Comparison of ENCODE assay signal across 8 cellular contexts in genomic region chr1:145065195-145065826, GRCh38. TPM values are rescaled to one million over a fixed set of nuclear protein-coding genes. Genes with fewer than 3 reads are reported as not detected.
DNase-seq lines count a peak whose midpoint lies in the region; ATAC-seq lines count a peak whose summit lies in the region.
"Not testable (repeated sequence)": the region's sequence is repeated elsewhere in the genome, so short reads cannot be mapped to it uniquely, and the experiment has no call there.
"Had no signal": no experiment of that assay in that cellular context is flagged by ENCODE, and none has a peak within 500 bp of the region (broad histone marks: within the 10 kb centered on the region; RNA-seq: fewer than 3 reads in every experiment).

No MANE protein-coding gene starts in this region.

- H3K4me1 Mint-ChIP-seq in central memory CD8-positive, alpha-beta T cell; naive thymus-derived CD8-positive, alpha-beta T cell: not testable (repeated sequence)

- H3K36me3 Mint-ChIP-seq in central memory CD8-positive, alpha-beta T cell (ENCODE audit: insufficient read depth); naive thymus-derived CD8-positive, alpha-beta T cell: not testable (repeated sequence)

- DNase-seq in central memory CD8-positive, alpha-beta T cell (ENCODE audit: low spot score in 2 of 2); naive thymus-derived CD8-positive, alpha-beta T cell: not testable (repeated sequence)
- DNase-seq in islet precursor cell = peak; percentile 9

- not testable (repeated sequence) for H3K9me3 Mint-ChIP-seq in central memory CD8-positive, alpha-beta T cell; naive thymus-derived CD8-positive, alpha-beta T cell

- ATAC-seq in GM19351 (IDR thresholded peaks at IDR 0.05; ENCODE audit: unreplicated experiment) = peak; percentile 69
- ATAC-seq in HG02642 (IDR thresholded peaks at IDR 0.05; ENCODE audit: poor library complexity, unreplicated experiment) = peak; percentile 69
- ATAC-seq in HG03354 (IDR thresholded peaks at IDR 0.05; ENCODE audit: poor library complexity, severe bottlenecking, unreplicated experiment) = peak; percentile 66
- ATAC-seq in SK-N-SH treated with all-trans-retinoic acid at 6 μM for 48 hours = peak; percentile 77
- peak; percentile 49 for ATAC-seq in central memory CD8-positive, alpha-beta T cell (replicated peaks; ENCODE audit: extremely low read depth, poor library complexity, severe bottlenecking)
- ATAC-seq in naive thymus-derived CD8-positive, alpha-beta T cell = peak; percentile 41 to 61

- not testable (repeated sequence) for H3K27me3 Mint-ChIP-seq in central memory CD8-positive, alpha-beta T cell; naive thymus-derived CD8-positive, alpha-beta T cell

- POLR2A ChIA-PET in naive thymus-derived CD8-positive, alpha-beta T cell (lab: Charles Lee) = not testable (repeated sequence)

- H3K4me3 Mint-ChIP-seq in central memory CD8-positive, alpha-beta T cell; naive thymus-derived CD8-positive, alpha-beta T cell: not testable (repeated sequence)

- not testable (repeated sequence) for H3K27ac Mint-ChIP-seq in central memory CD8-positive, alpha-beta T cell (ENCODE audit: low read depth); naive thymus-derived CD8-positive, alpha-beta T cell

RNA-seq across cellular contexts. Expression of gene SRGAP2B, which starts 29.8 kb away (rescaled TPM):
- 10 to 100 TPM; 11.0 to 15.2 TPM for total RNA-seq in naive thymus-derived CD8-positive, alpha-beta T cell
- under 1 TPM; 0.54 to 0.99 (median 0.68) TPM for polyA plus RNA-seq in naive thymus-derived CD8-positive, alpha-beta T cell

RNA-seq across cellular contexts. Expression of gene FAM72D, which starts 30.5 kb away (rescaled TPM):
- under 1 TPM in 1 of 2 experiments, not detected in 1; 0.31 TPM for total RNA-seq in naive thymus-derived CD8-positive, alpha-beta T cell
- polyA plus RNA-seq in naive thymus-derived CD8-positive, alpha-beta T cell = not detected
- total RNA-seq: thoracic aorta had no signal
